ENCODE assay signal across 22 cellular contexts in the genomic region with DNA sequence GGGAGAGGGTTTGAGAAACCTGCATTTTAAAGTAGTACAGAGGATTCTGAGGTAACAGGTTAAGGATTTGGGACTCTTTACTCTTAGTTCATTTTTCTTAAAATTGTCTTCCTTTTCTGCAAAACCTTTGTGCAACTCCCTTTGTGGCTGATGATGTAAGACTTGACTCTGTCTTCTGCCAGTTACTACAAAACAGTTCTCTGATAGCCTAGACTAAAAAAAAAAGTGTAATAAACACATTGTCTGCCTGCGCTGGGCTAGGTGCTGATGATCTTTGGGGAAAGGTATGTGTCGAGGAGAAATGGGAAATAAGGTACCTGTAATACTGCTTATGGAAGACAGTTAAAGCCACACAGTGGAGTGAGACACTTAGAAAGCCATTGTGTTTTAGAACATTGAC. TPM values are rescaled to one million over a fixed set of nuclear protein-coding genes. Genes with fewer than 3 reads are reported as not detected.
A peak's percentile ranks its signal among the peaks of the same experiment; 100 is the strongest.
DNase-seq lines count a peak whose midpoint lies in the region; ATAC-seq and TF ChIP-seq lines count a peak whose summit lies in the region.
"Had no signal": no experiment of that assay in that cellular context is flagged by ENCODE, and none has a peak within 500 bp of the region (broad histone marks: within the 10 kb centered on the region; RNA-seq: fewer than 3 reads in every experiment).

No MANE protein-coding gene starts in this region.

- peaks cover 10% of the 10 kb centered on the region for H3K4me1 ChIP-seq in mammary epithelial cell (ENCODE audit: insufficient read depth, low read length)
- H3K4me1 ChIP-seq in lower lobe of right lung: no peaks in the 10 kb centered on the region
- peaks cover 7% of the 10 kb centered on the region in 2 donors for H3K4me1 ChIP-seq in gastrocnemius medialis
- H3K4me1 ChIP-seq in endodermal cell (ENCODE audit: control insufficient read depth, insufficient read depth, low read length): no peaks in the 10 kb centered on the region
- H3K4me1 ChIP-seq: foreskin keratinocyte had no signal

- H3K36me3 ChIP-seq in mammary epithelial cell (ENCODE audit: insufficient read depth, low read length): peaks cover 3% of the 10 kb centered on the region
- H3K36me3 ChIP-seq in lower lobe of right lung: peaks cover 16% of the 10 kb centered on the region
- no peaks in the 10 kb centered on the region for H3K36me3 ChIP-seq in gastrocnemius medialis
- peaks cover 6% of the 10 kb centered on the region for H3K36me3 ChIP-seq in endodermal cell (ENCODE audit: control insufficient read depth, insufficient read depth, low read length)

- TF ChIP-seq CTCF in mammary epithelial cell (conservative IDR thresholded peaks at IDR 0.05 in 1 of 2, IDR thresholded peaks at IDR 0.05 in 1 of 2; ENCODE audit: extremely low read depth in 1 of 2, insufficient read depth in 1 of 2, low read depth in 1 of 2, low read length in 2 of 2) (no peak), lower lobe of right lung (IDR thresholded peaks at IDR 0.05) (no peak), gastrocnemius medialis (IDR thresholded peaks at IDR 0.05 in 4 of 5, conservative IDR thresholded peaks at IDR 0.05 in 1 of 5) (no peak), endodermal cell (conservative IDR thresholded peaks at IDR 0.05) (no peak)

- peaks cover 50% of the 10 kb centered on the region for H3K9me3 Mint-ChIP-seq in endodermal cell
- H3K9me3 Mint-ChIP-seq: activated T-helper 1 cell treated with anti-CD3 and anti-CD28 coated beads, Interleukin-12 subunit alpha, Interleukin-12 subunit beta, Interleukin-2, Interleukin-4 antibody, amounts not matched to agents 30 ng/mL and 10 ng/mL and 1 ng/mL, durations not matched to agents 14 hours and 24 hours and 36 hours; CD8-positive, alpha-beta memory T cell; GM23338 had no signal

- intact Hi-C loops in mammary epithelial cell (cut with micrococcal nuclease): no loop called here
- intact Hi-C loops in lower lobe of right lung (cut with DNase I): no loop called here
- intact Hi-C loops in gastrocnemius medialis (cut with DNase I; ENCODE audit: low total_unique reads): no loop called here
- intact Hi-C loops in head of caudate nucleus (cut with DNase I): no loop called here

- no TSS peak for BruUV-seq in mammary epithelial cell (replicated peaks; lab: Mats Ljungman, UMichigan)

- H3K4me1 Mint-ChIP-seq in endodermal cell: no peaks in the 10 kb centered on the region
- H3K4me1 Mint-ChIP-seq: CD8-positive, alpha-beta memory T cell had no signal

- H4K20me1 ChIP-seq in mammary epithelial cell (ENCODE audit: insufficient read depth, low read length): no peaks in the 10 kb centered on the region

- DNase-seq in CD1c-positive myeloid dendritic cell (ENCODE audit: extremely low spot score): peak; percentile 28
- peak; percentile 16 for DNase-seq in NCI-H226
- peak; percentile 61 for DNase-seq in mammary epithelial cell
- DNase-seq in lower lobe of right lung: no peak
- DNase-seq in hippocampal formation (lab: John Stamatoyannopoulos, UW): no peak
- no peak for DNase-seq in gastrocnemius medialis
- DNase-seq in endodermal cell: no peak
- no peak for DNase-seq in head of caudate nucleus
- DNase-seq: activated CD4-positive, alpha-beta T cell treated with anti-CD3 and anti-CD28 coated beads for 1 hour; caudate nucleus; CD8-positive, alpha-beta memory T cell; DMS79 treated with DMSO at 0.1 percent for 48 hours; effector memory CD4-positive, alpha-beta T cell; left colon; NCI-H187; nucleus accumbens; right lobe of liver; stimulated activated CD4-positive, alpha-beta T cell treated with anti-CD3 and anti-CD28 coated beads, Interleukin-2, amount 100 ng/mL, for 48 hours; T1000 had no signal

- WGBS in mammary epithelial cell (ENCODE audit: low coverage, missing lambda C conversion rate): 36% methylated on average over 2 of the region's 2 CpGs
- WGBS in endodermal cell (ENCODE audit: insufficient coverage in 1 of 2, insufficient read length in 1 of 2), 2 experiments: 91% methylated on average over 2 of the region's 2 CpGs; no CpG with 5 or more reads in 1 of the 2 experiments

- H3K9ac ChIP-seq in mammary epithelial cell (ENCODE audit: insufficient read depth, low read length) (no peak overlapping the region), endodermal cell (ENCODE audit: extremely low read depth, low read length, poor library complexity, severe bottlenecking) (no peak overlapping the region)

- CTCF ChIA-PET in mammary epithelial cell (lab: Charles Lee; ENCODE audit: low non-redundant PET): no interaction called here

- H3K4me2 ChIP-seq in mammary epithelial cell (ENCODE audit: insufficient read depth, low read depth, low read length): no peak overlapping the region
- H3K4me2 ChIP-seq: GM23338 had no signal

- H2AFZ ChIP-seq in mammary epithelial cell (ENCODE audit: low read depth, low read length): no peak overlapping the region
- H2AFZ ChIP-seq: GM23338 had no signal

- TF ChIP-seq POLR2A in gastrocnemius medialis (IDR thresholded peaks at IDR 0.05): no peak

- in situ Hi-C loops in mammary epithelial cell (cut with MboI; ENCODE audit: low sequenced_read_pairs in 2 of 2): no loop called here
- in situ Hi-C loops in gastrocnemius medialis (cut with MboI; ENCODE audit: low sequenced_read_pairs in 4 of 4): no loop called here

- no peaks in the 10 kb centered on the region for H3K27me3 Mint-ChIP-seq in endodermal cell (ENCODE audit: insufficient read depth)

- H3K36me3 Mint-ChIP-seq in endodermal cell (ENCODE audit: low read depth): peaks cover 5% of the 10 kb centered on the region
- H3K36me3 Mint-ChIP-seq: CD8-positive, alpha-beta memory T cell had no signal

- no peak overlapping the region for H3K4me3 ChIP-seq in mammary epithelial cell (replicated peaks in 1 of 3; ENCODE audit: insufficient read depth in 1 of 3, low read depth in 2 of 3, low read length in 3 of 3)
- no peak overlapping the region for H3K4me3 ChIP-seq in lower lobe of right lung
- no peak overlapping the region for H3K4me3 ChIP-seq in gastrocnemius medialis
- no peak overlapping the region for H3K4me3 ChIP-seq in endodermal cell (ENCODE audit: low read length)
- H3K4me3 ChIP-seq: GM23338, right lobe of liver had no signal

- H3K27ac Mint-ChIP-seq in endodermal cell: no peak overlapping the region
- H3K27ac Mint-ChIP-seq: activated T-helper 1 cell treated with anti-CD3 and anti-CD28 coated beads, Interleukin-12 subunit alpha, Interleukin-12 subunit beta, Interleukin-2, Interleukin-4 antibody, amounts not matched to agents 30 ng/mL and 10 ng/mL and 1 ng/mL, durations not matched to agents 14 hours and 24 hours and 36 hours; CD8-positive, alpha-beta memory T cell; GM23338 had no signal

- peak in 1 of 2 donors; percentile 28 for ATAC-seq in lower lobe of right lung
- ATAC-seq in gastrocnemius medialis: no peak
- ATAC-seq: foreskin keratinocyte, GM23338, left colon, right lobe of liver had no signal

- H3K27me3 ChIP-seq in mammary epithelial cell (ENCODE audit: insufficient read depth, low read length) (no peaks in the 10 kb centered on the region), lower lobe of right lung (ENCODE audit: low read depth) (no peaks in the 10 kb centered on the region), gastrocnemius medialis (no peaks in the 10 kb centered on the region), endodermal cell (ENCODE audit: control insufficient read depth, insufficient read depth, low read length, poor library complexity, severe bottlenecking) (no peaks in the 10 kb centered on the region)
- H3K27me3 ChIP-seq: foreskin keratinocyte, right lobe of liver had no signal

- no peaks in the 10 kb centered on the region for H3K9me3 ChIP-seq in mammary epithelial cell (replicated peaks; ENCODE audit: insufficient read depth, low read length)
- no peaks in the 10 kb centered on the region for H3K9me3 ChIP-seq in lower lobe of right lung
- no peaks in the 10 kb centered on the region for H3K9me3 ChIP-seq in gastrocnemius medialis
- no peaks in the 10 kb centered on the region for H3K9me3 ChIP-seq in endodermal cell (ENCODE audit: control insufficient read depth, low read length)
- H3K9me3 ChIP-seq: right lobe of liver had no signal

- no peaks in the 10 kb centered on the region for H3K79me2 ChIP-seq in mammary epithelial cell (ENCODE audit: insufficient read depth, low read length)

- no peak overlapping the region for H3K27ac ChIP-seq in mammary epithelial cell (ENCODE audit: insufficient read depth, low read depth, low read length)
- peak overlapping the region; percentile 46 for H3K27ac ChIP-seq in lower lobe of right lung
- no peak overlapping the region for H3K27ac ChIP-seq in gastrocnemius medialis
- no peak overlapping the region for H3K27ac ChIP-seq in endodermal cell (ENCODE audit: low read depth, low read length)
- H3K27ac ChIP-seq: foreskin keratinocyte, right lobe of liver had no signal

- H3K4me3 Mint-ChIP-seq in endodermal cell: no peak overlapping the region
- H3K4me3 Mint-ChIP-seq: activated T-helper 1 cell treated with anti-CD3 and anti-CD28 coated beads, Interleukin-12 subunit alpha, Interleukin-12 subunit beta, Interleukin-2, Interleukin-4 antibody, amounts not matched to agents 30 ng/mL and 10 ng/mL and 1 ng/mL, durations not matched to agents 14 hours and 24 hours and 36 hours; CD8-positive, alpha-beta memory T cell; GM23338 had no signal

- dilution Hi-C loops in mammary epithelial cell (cut with HindIII; ENCODE audit: low sequenced_read_pairs): no loop called here

RNA-seq across cellular contexts. Expression of a gene that starts 28.7 kb away (rescaled TPM):
- total RNA-seq in mammary epithelial cell (10 to 100 TPM; 36.0 to 56.8 TPM), lower lobe of right lung (84.0 TPM), gastrocnemius medialis (10 to 100 TPM; 20.8 to 25.0 (median 22.9) TPM), endodermal cell (10 to 100 TPM; 27.8 to 32.9 TPM)
- polyA plus RNA-seq in mammary epithelial cell: 12.7 TPM
- polyA minus RNA-seq in mammary epithelial cell: 13.7 TPM
- polyA plus RNA-seq in endodermal cell (2013, experiment 1 of 2): 16.5 TPM
- 17.6 TPM for polyA plus RNA-seq in endodermal cell (2013, experiment 2 of 2)
- polyA plus RNA-seq: CD8-positive, alpha-beta memory T cell had no signal

Comparison
In these comparisons a context has a peak if more than half of its experiments do, and no peak if none do; other contexts are left out.
1. DNase-seq: peak in CD1c-positive myeloid dendritic cell (single experiment), NCI-H226 (single experiment) and mammary epithelial cell (single experiment); none in lower lobe of right lung (single experiment), hippocampal formation (0 of 2), gastrocnemius medialis (0 of 2), endodermal cell (single experiment) and head of caudate nucleus (0 of 42).